15 cellular contexts compared by ENCODE assay signal in genomic region chr3:64158334-64158733, GRCh38.
DNase-seq lines count a peak whose midpoint lies in the region; FAIRE-seq and TF ChIP-seq lines count a peak whose summit lies in the region.
"Had no signal": no experiment of that assay in that cellular context is flagged by ENCODE, and none has a peak within 500 bp of the region (broad histone marks: within the 10 kb centered on the region; RNA-seq: fewer than 3 reads in every experiment).

No MANE protein-coding gene starts in this region.

- H3K4me3 ChIP-seq in bronchial epithelial cell (ENCODE audit: low read depth, low read length): no peak overlapping the region
- no peak overlapping the region for H3K4me3 ChIP-seq in hepatocyte
- H3K4me3 ChIP-seq in thyroid gland (replicated peaks in 1 of 3): no peak overlapping the region
- H3K4me3 ChIP-seq in Peyer's patch: no peak overlapping the region
- H3K4me3 ChIP-seq: HAP-1, lower lobe of right lung, tibial artery had no signal

- intact Hi-C loops in thyroid gland (cut with DNase I): no loop called here

- H4K20me1 ChIP-seq in hepatocyte (ENCODE audit: insufficient read depth, poor library complexity, severe bottlenecking): no peaks in the 10 kb centered on the region

- peaks cover 40% of the 10 kb centered on the region for H3K4me1 ChIP-seq in hepatocyte (ENCODE audit: insufficient read depth)
- peaks cover 45 to 62% of the 10 kb centered on the region in 2 donors for H3K4me1 ChIP-seq in thyroid gland
- peaks cover 0 to 9% (median 0%) of the 10 kb centered on the region in 4 donors for H3K4me1 ChIP-seq in Peyer's patch

- no peak for TF ChIP-seq CTCF in bronchial epithelial cell (IDR thresholded peaks at IDR 0.05; ENCODE audit: insufficient read depth, low read length, severe bottlenecking)
- TF ChIP-seq CTCF in hepatocyte (IDR thresholded peaks at IDR 0.05; ENCODE audit: poor library complexity): no peak
- TF ChIP-seq CTCF in thyroid gland (IDR thresholded peaks at IDR 0.05): no peak
- no peak for TF ChIP-seq CTCF in Peyer's patch (IDR thresholded peaks at IDR 0.05)

- no peaks in the 10 kb centered on the region for H3K9me3 ChIP-seq in hepatocyte (ENCODE audit: low read depth)
- no peaks in the 10 kb centered on the region for H3K9me3 ChIP-seq in thyroid gland
- no peaks in the 10 kb centered on the region for H3K9me3 ChIP-seq in Peyer's patch
- H3K9me3 ChIP-seq: HAP-1, lower lobe of right lung, tibial artery had no signal

- H3K79me2 ChIP-seq in hepatocyte: no peaks in the 10 kb centered on the region

- peak; percentile 32 for DNase-seq in M059J (ENCODE audit: low read depth)
- DNase-seq in bronchial epithelial cell (ENCODE audit: low read depth): peak; percentile 54
- no peak for DNase-seq in hepatocyte (ENCODE audit: low spot score)
- peak; percentile 85 to 89 for DNase-seq in thyroid gland
- DNase-seq in NCI-H1694 treated with DMSO at 0.1 percent for 48 hours (lab: John Stamatoyannopoulos, UW): no peak
- DNase-seq in NCI-H526 treated with DMSO at 0.1 percent for 48 hours (lab: John Stamatoyannopoulos, UW): no peak
- no peak for DNase-seq in NCI-H1930 (lab: John Stamatoyannopoulos, UW)
- DNase-seq in Peyer's patch: no peak
- DNase-seq: activated CD4-positive, CD25-positive, alpha-beta regulatory T cell treated with anti-CD3 and anti-CD28 coated beads, Interleukin-2, amount 50 U/mL, for 72 hours; activated gamma-delta T cell; Kasumi-1; lower lobe of right lung; NCI-H146 had no signal

- no peak overlapping the region for H3K4me2 ChIP-seq in hepatocyte

- FAIRE-seq in bronchial epithelial cell (lab: Jason Lieb, UNC): peak; percentile 55

- H2AFZ ChIP-seq in hepatocyte: no peak overlapping the region

- H3K36me3 ChIP-seq in bronchial epithelial cell (ENCODE audit: control insufficient read depth, insufficient read depth, low read length) (peaks cover 3% of the 10 kb centered on the region), hepatocyte (replicated peaks; ENCODE audit: insufficient read depth, low read depth) (no peaks in the 10 kb centered on the region), thyroid gland (peaks cover 5% of the 10 kb centered on the region in 2 donors), Peyer's patch (no peaks in the 10 kb centered on the region)
- H3K36me3 ChIP-seq: HAP-1 had no signal

- WGBS in hepatocyte (ENCODE audit: low lambda C conversion rate, missing lambda C conversion rate): 89% methylated on average over 3 of the region's 3 CpGs
- WGBS in thyroid gland, 2 donors: 68 to 75% methylated on average over 3 of the region's 3 CpGs

- H3K27ac ChIP-seq in hepatocyte: peak overlapping the region; percentile 74
- peak overlapping the region; percentile 48 to 84 (median 51) for H3K27ac ChIP-seq in thyroid gland
- H3K27ac ChIP-seq in Peyer's patch: no peak overlapping the region
- H3K27ac ChIP-seq: lower lobe of right lung, tibial artery had no signal

- H3K27me3 ChIP-seq in bronchial epithelial cell (ENCODE audit: control insufficient read depth, insufficient read depth, low read length) (no peaks in the 10 kb centered on the region), hepatocyte (no peaks in the 10 kb centered on the region), thyroid gland (no peaks in the 10 kb centered on the region), Peyer's patch (no peaks in the 10 kb centered on the region)
- H3K27me3 ChIP-seq: tibial artery had no signal

- TF ChIP-seq POLR2A in thyroid gland (IDR thresholded peaks at IDR 0.05) (no peak), Peyer's patch (IDR thresholded peaks at IDR 0.05) (no peak)

- no peaks in the 10 kb centered on the region for H3K9me2 ChIP-seq in hepatocyte (replicated peaks; ENCODE audit: insufficient read depth)

Comparison
In these comparisons a context has a peak if more than half of its experiments do, and no peak if none do; other contexts are left out.
1. DNase-seq: peak in M059J (single experiment), bronchial epithelial cell (single experiment) and thyroid gland (2 of 2); none in hepatocyte (single experiment), NCI-H1694 treated with DMSO at 0.1 percent for 48 hours (single experiment), NCI-H526 treated with DMSO at 0.1 percent for 48 hours (single experiment), NCI-H1930 (0 of 2) and Peyer's patch (0 of 3).
2. H3K27ac ChIP-seq: peak in hepatocyte (single experiment) and thyroid gland (3 of 3); none in Peyer's patch (0 of 4).